8 cellular contexts compared by ENCODE assay signal in genomic region chr17:51683291-51683690, GRCh38.
"Had no signal": no experiment of that assay in that cellular context is flagged by ENCODE, and none has a peak within 500 bp of the region (broad histone marks: within the 10 kb centered on the region; RNA-seq: fewer than 3 reads in every experiment).

No MANE protein-coding gene starts in this region.

- H3K36me3 Mint-ChIP-seq: IgD-negative memory B cell had no signal

- ATAC-seq: HepG2, K562 had no signal

- H3K4me3 Mint-ChIP-seq: IgD-negative memory B cell had no signal

- H3K4me1 Mint-ChIP-seq: IgD-negative memory B cell had no signal

- H3K27me3 Mint-ChIP-seq: IgD-negative memory B cell had no signal

- H3K9ac ChIP-seq: KMS-11 had no signal

- H3K27ac Mint-ChIP-seq: IgD-negative memory B cell had no signal

- H3K27ac ChIP-seq: HL-60, KMS-11 had no signal

- DNase-seq: IMR-90, KBM-7, KG1 had no signal

- H3K4me3 ChIP-seq: K562 had no signal
